ENCODE assay signal across 8 cellular contexts in genomic region chr10:127612-128432, GRCh38. TPM values are rescaled to one million over a fixed set of nuclear protein-coding genes. Genes with fewer than 3 reads are reported as not detected.
DNase-seq lines count a peak whose midpoint lies in the region; ATAC-seq, FAIRE-seq and TF ChIP-seq lines count a peak whose summit lies in the region.

No MANE protein-coding gene starts in this region.

- POLR2A ChIA-PET in OCI-LY7 (lab: Charles Lee) = interaction anchor here (1.2 kb wide), 1 partner anchor 210 kb away, joined by 3 read pairs; no protein-coding TSS in a partner anchor

- peaks cover 1% of the 10 kb centered on the region for H3K9me3 Mint-ChIP-seq in endodermal cell

- H3K27me3 Mint-ChIP-seq in endodermal cell (ENCODE audit: insufficient read depth) = peaks cover 44% of the 10 kb centered on the region

- no TSS peak for BruUV-seq in OCI-LY7 (replicated peaks; lab: Mats Ljungman, UMichigan)

- H3K79me2 ChIP-seq in OCI-LY7 (ENCODE audit: insufficient read depth, low read depth, low read length) = no peaks in the 10 kb centered on the region

- CTCF ChIA-PET in OCI-LY7 (lab: Charles Lee; ENCODE audit: unreplicated experiment) = no interaction called here

- no peak overlapping the region for H2AFZ ChIP-seq in OCI-LY7 (ENCODE audit: low read length)

- H3K4me2 ChIP-seq in OCI-LY7 (ENCODE audit: low read length) = no peak overlapping the region

- no peak overlapping the region for H3K27ac Mint-ChIP-seq in endodermal cell

- no peaks in the 10 kb centered on the region for H3K36me3 Mint-ChIP-seq in endodermal cell (ENCODE audit: low read depth)

- H3K36me3 ChIP-seq in OCI-LY7 (ENCODE audit: insufficient read depth, low read length) = no peaks in the 10 kb centered on the region
- no peaks in the 10 kb centered on the region for H3K36me3 ChIP-seq in endodermal cell (ENCODE audit: control insufficient read depth, insufficient read depth, low read length)

- no peaks in the 10 kb centered on the region for H3K9me2 ChIP-seq in OCI-LY7 (ENCODE audit: insufficient read depth, low read length)

- ATAC-seq in GM21737 (IDR thresholded peaks at IDR 0.05; ENCODE audit: unreplicated experiment) (peak; percentile 77), right cardiac atrium (peak in 1 of 2 donors; percentile 39)

- H4K20me1 ChIP-seq in OCI-LY7 (ENCODE audit: insufficient read depth, low read length) = peaks cover 6% of the 10 kb centered on the region; the same call in 1 of the 2 replicates

- H3K4me3 ChIP-seq in OCI-LY7 (ENCODE audit: low read depth, low read length, poor library complexity, severe bottlenecking) (no peak overlapping the region), right cardiac atrium (ENCODE audit: low read length) (peak overlapping the region; percentile 9), endodermal cell (ENCODE audit: low read length) (no peak overlapping the region)

- H3K4me1 ChIP-seq in OCI-LY7 (ENCODE audit: insufficient read depth, low read length, poor library complexity, severe bottlenecking) = no peaks in the 10 kb centered on the region
- H3K4me1 ChIP-seq in right cardiac atrium (ENCODE audit: control insufficient read depth, insufficient read depth, low read length) = peaks cover 2% of the 10 kb centered on the region
- no peaks in the 10 kb centered on the region for H3K4me1 ChIP-seq in endodermal cell (ENCODE audit: control insufficient read depth, insufficient read depth, low read length)

- no peaks in the 10 kb centered on the region for H3K27me3 ChIP-seq in right cardiac atrium (ENCODE audit: control insufficient read depth, insufficient read depth)
- H3K27me3 ChIP-seq in endodermal cell (ENCODE audit: control insufficient read depth, insufficient read depth, low read length, poor library complexity, severe bottlenecking) = peaks cover 39% of the 10 kb centered on the region

- WGBS in right cardiac atrium = 61% methylated on average over 9 of the region's 9 CpGs
- 95 to 97% methylated on average over 3 to 9 of the region's 9 CpGs for WGBS in endodermal cell (ENCODE audit: insufficient coverage in 1 of 2, insufficient read length in 1 of 2), 2 experiments

- DNase-seq in GM12891 (ENCODE audit: insufficient read length, low spot score) (peak; percentile 33), OCI-LY7 (ENCODE audit: low spot score) (peak; percentile 65), right cardiac atrium (peak in 1 of 3 donors; percentile 48), NCI-H748 (lab: John Stamatoyannopoulos, UW; ENCODE audit: unreplicated experiment) (no peak), kidney glomerular epithelial cell (lab: John Stamatoyannopoulos, UW) (no peak), midbrain (lab: John Stamatoyannopoulos, UW) (no peak), endodermal cell (no peak)

- intact Hi-C loops in OCI-LY7 (cut with micrococcal nuclease; ENCODE audit: unreplicated experiment) = no loop called here
- intact Hi-C loops in right cardiac atrium (cut with DNase I) = no loop called here

- FAIRE-seq in GM12891 (lab: Jason Lieb, UNC) = peak; percentile 64

- no peak overlapping the region for H3K27ac ChIP-seq in OCI-LY7 (ENCODE audit: low read depth, low read length, poor library complexity, severe bottlenecking)
- H3K27ac ChIP-seq in right cardiac atrium (ENCODE audit: low read length) = no peak overlapping the region
- H3K27ac ChIP-seq in endodermal cell (ENCODE audit: low read depth, low read length) = no peak overlapping the region

- no peak overlapping the region for H3K4me3 Mint-ChIP-seq in endodermal cell

- H3K4me1 Mint-ChIP-seq in endodermal cell = peaks cover 12% of the 10 kb centered on the region

- H3K9ac ChIP-seq in endodermal cell (ENCODE audit: extremely low read depth, low read length, poor library complexity, severe bottlenecking) = no peak overlapping the region

- no peak for TF ChIP-seq CTCF in OCI-LY7 (conservative IDR thresholded peaks at IDR 0.05; ENCODE audit: low read length)
- TF ChIP-seq CTCF in endodermal cell (conservative IDR thresholded peaks at IDR 0.05) = no peak

- no peak for TF ChIP-seq POLR2A in GM12891 (IDR thresholded peaks at IDR 0.05; ENCODE audit: low read depth, low read length)

- no peaks in the 10 kb centered on the region for H3K9me3 ChIP-seq in OCI-LY7 (ENCODE audit: low read length)
- no peaks in the 10 kb centered on the region for H3K9me3 ChIP-seq in right cardiac atrium (ENCODE audit: control insufficient read depth, low read length)
- H3K9me3 ChIP-seq in endodermal cell (ENCODE audit: control insufficient read depth, low read length) = peaks cover 5% of the 10 kb centered on the region

TF ChIP-seq in GM12891, 5 proteins besides CTCF, POLR2A, EP300 and RAD21:
- no peak for TF ChIP-seq PAX5 (IDR thresholded peaks at IDR 0.05; ENCODE audit: insufficient read depth, low read length, severe bottlenecking)
- TF ChIP-seq POU2F2 (IDR thresholded peaks at IDR 0.05; ENCODE audit: low read depth, low read length) = no peak
- no peak for TF ChIP-seq POLR2AphosphoS5 (IDR thresholded peaks at IDR 0.05; ENCODE audit: low read depth, low read length)
- no peak; the same call in 1 of the 2 replicates for TF ChIP-seq SPI1 (IDR thresholded peaks at IDR 0.05; ENCODE audit: low read depth, low read length)
- TF ChIP-seq TAF1 (IDR thresholded peaks at IDR 0.05; ENCODE audit: low read depth, low read length) = no peak

RNA-seq across cellular contexts. Expression of gene ZMYND11, which starts 7.4 kb away (rescaled TPM):
- 5.9 TPM for polyA plus RNA-seq in GM12891 (2012; ENCODE audit: low read depth, missing spikeins)
- total RNA-seq in OCI-LY7 (2014; rRNA removed; shearing (Covaris generic)) = 2.9 and 5.5 TPM in 2 replicates
- 2.3 and 4.0 TPM in 2 replicates for total RNA-seq in OCI-LY7 (2022)
- total RNA-seq in right cardiac atrium = 10 to 100 TPM; 82.6 to 89.4 (median 86.2) TPM
- polyA plus RNA-seq in right cardiac atrium = 42.2 TPM
- 10 to 100 TPM; 34.2 to 37.7 TPM for total RNA-seq in endodermal cell
- 35.0 TPM for polyA plus RNA-seq in endodermal cell (2013, experiment 1 of 2)
- 35.4 TPM for polyA plus RNA-seq in endodermal cell (2013, experiment 2 of 2)

Comparison
In these comparisons a context has a peak if more than half of its experiments do, and no peak if none do; other contexts are left out.
1. DNase-seq: peak in GM12891 (single experiment) and OCI-LY7 (single experiment); none in NCI-H748 (single experiment), kidney glomerular epithelial cell (single experiment), midbrain (single experiment) and endodermal cell (single experiment).
2. RNA of gene ZMYND11, which starts 7.4 kb away (total RNA-seq): 82.6 to 89.4 TPM in right cardiac atrium and 34.2 to 37.7 TPM in endodermal cell; 2.3 to 5.5 TPM in OCI-LY7; every median in the first group is over 4 times any median in the second.